ENCODE assay signal across 1 cellular context in the genomic region with DNA sequence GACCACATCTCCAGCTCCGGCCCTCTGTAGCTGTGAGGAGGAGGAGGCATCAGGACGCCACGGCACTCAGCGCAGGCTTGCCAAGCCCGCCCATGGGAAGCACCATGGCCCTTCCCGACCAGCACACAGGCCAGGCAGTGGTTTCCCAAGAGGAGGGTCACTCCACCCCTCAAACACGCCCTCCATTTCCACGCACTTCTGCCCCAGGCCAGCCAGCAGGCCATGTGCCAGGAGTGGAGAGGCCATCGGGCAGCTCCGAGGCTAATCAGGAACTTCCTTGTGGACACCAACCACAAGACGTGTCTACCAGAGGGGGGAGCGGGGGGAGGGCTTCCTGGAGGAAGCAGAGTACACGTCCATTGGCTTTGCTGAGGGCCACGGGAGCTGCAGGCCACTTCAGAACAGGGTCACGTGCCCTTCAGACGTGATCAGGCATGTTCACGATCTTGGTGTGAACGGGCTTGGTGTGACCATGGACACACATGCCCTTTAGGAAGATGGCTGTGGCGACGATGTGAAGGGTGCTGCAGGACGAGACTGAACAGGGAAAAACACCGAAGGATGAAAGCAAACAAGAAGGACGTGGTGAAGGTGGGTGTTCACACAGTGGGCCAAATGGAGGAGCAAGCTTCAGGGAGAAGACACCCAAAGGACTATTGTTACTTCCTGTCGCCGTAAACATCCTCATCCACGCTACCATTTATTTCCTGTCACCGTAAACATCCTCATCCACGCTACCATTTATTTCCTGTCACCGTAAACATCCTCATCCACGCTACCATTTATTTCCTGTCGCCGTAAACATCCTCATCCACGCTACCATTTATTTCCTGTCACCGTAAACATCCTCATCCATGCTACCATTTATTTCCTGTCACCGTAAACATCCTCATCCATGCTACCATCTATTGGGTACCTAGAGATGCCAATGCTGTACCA.
TF ChIP-seq lines count a peak whose summit lies in the region.

No MANE protein-coding gene starts in this region.

TF ChIP-seq in HepG2, 621 proteins besides CTCF, POLR2A, EP300 and RAD21 (continued from another document):
- TF ChIP-seq, protein P1, sequence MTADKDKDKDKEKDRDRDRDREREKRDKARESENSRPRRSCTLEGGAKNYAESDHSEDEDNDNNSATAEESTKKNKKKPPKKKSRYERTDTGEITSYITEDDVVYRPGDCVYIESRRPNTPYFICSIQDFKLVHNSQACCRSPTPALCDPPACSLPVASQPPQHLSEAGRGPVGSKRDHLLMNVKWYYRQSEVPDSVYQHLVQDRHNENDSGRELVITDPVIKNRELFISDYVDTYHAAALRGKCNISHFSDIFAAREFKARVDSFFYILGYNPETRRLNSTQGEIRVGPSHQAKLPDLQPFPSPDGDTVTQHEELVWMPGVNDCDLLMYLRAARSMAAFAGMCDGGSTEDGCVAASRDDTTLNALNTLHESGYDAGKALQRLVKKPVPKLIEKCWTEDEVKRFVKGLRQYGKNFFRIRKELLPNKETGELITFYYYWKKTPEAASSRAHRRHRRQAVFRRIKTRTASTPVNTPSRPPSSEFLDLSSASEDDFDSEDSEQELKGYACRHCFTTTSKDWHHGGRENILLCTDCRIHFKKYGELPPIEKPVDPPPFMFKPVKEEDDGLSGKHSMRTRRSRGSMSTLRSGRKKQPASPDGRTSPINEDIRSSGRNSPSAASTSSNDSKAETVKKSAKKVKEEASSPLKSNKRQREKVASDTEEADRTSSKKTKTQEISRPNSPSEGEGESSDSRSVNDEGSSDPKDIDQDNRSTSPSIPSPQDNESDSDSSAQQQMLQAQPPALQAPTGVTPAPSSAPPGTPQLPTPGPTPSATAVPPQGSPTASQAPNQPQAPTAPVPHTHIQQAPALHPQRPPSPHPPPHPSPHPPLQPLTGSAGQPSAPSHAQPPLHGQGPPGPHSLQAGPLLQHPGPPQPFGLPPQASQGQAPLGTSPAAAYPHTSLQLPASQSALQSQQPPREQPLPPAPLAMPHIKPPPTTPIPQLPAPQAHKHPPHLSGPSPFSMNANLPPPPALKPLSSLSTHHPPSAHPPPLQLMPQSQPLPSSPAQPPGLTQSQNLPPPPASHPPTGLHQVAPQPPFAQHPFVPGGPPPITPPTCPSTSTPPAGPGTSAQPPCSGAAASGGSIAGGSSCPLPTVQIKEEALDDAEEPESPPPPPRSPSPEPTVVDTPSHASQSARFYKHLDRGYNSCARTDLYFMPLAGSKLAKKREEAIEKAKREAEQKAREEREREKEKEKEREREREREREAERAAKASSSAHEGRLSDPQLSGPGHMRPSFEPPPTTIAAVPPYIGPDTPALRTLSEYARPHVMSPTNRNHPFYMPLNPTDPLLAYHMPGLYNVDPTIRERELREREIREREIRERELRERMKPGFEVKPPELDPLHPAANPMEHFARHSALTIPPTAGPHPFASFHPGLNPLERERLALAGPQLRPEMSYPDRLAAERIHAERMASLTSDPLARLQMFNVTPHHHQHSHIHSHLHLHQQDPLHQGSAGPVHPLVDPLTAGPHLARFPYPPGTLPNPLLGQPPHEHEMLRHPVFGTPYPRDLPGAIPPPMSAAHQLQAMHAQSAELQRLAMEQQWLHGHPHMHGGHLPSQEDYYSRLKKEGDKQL (CRISPR knock-in tag; IDR thresholded peaks at IDR 0.05; ENCODE audit: low read depth), result no peak
- TF ChIP-seq MBD4 (IDR thresholded peaks at IDR 0.05; ENCODE audit: borderline replicate concordance, low read length) (no peak), KDM5B (CRISPR knock-in tag; IDR thresholded peaks at IDR 0.05; ENCODE audit: borderline replicate concordance) (no peak)
